Comparison of ENCODE assay signal across 1 cellular context in genomic region chr6:131949909-131950766, GRCh38.
TF ChIP-seq lines count a peak whose summit lies in the region.

No MANE protein-coding gene starts in this region.

TF ChIP-seq in HepG2, 621 proteins besides CTCF, POLR2A, EP300 and RAD21 (continued from another document and continues in another):
- TF ChIP-seq CERS6 (CRISPR knock-in tag; IDR thresholded peaks at IDR 0.05) (peak; percentile 72; the same call in 1 of the 2 replicates), ZMYM4 (CRISPR knock-in tag; IDR thresholded peaks at IDR 0.05) (peak; percentile 68), ZBTB1 (CRISPR knock-in tag; IDR thresholded peaks at IDR 0.05; ENCODE audit: borderline replicate concordance) (peak; percentile 21; the same call in 1 of the 2 replicates), ZKSCAN8 (CRISPR knock-in tag; IDR thresholded peaks at IDR 0.05; ENCODE audit: borderline replicate concordance) (0 out of 2 replicates have a peak, but pooled peaks have one; percentile 61), SMAD1 (CRISPR knock-in tag; IDR thresholded peaks at IDR 0.05; ENCODE audit: borderline replicate concordance, low read depth) (peak; percentile 67; the same call in 1 of the 2 replicates), ZBTB46 (CRISPR knock-in tag; IDR thresholded peaks at IDR 0.05; ENCODE audit: borderline replicate concordance) (0 out of 2 replicates have a peak, but pooled peaks have one; percentile 26), MLLT10 (CRISPR knock-in tag; IDR thresholded peaks at IDR 0.05) (peak; percentile 94), TP53 (CRISPR knock-in tag; conservative IDR thresholded peaks at IDR 0.05) (no peak), ZNF577 (CRISPR knock-in tag; IDR thresholded peaks at IDR 0.05; ENCODE audit: borderline replicate concordance, low read depth) (no peak; the same call in 1 of the 2 replicates), ZNF773 (CRISPR knock-in tag; IDR thresholded peaks at IDR 0.05; ENCODE audit: borderline replicate concordance) (peak; percentile 80; the same call in 1 of the 2 replicates), MBD4 (IDR thresholded peaks at IDR 0.05; ENCODE audit: borderline replicate concordance, low read length) (peak; percentile 81; the same call in 1 of the 2 replicates), RCOR2 (CRISPR knock-in tag; IDR thresholded peaks at IDR 0.05) (no peak), USF2 (IDR thresholded peaks at IDR 0.05; ENCODE audit: low read depth, low read length) (no peak), USF2 (CRISPR knock-in tag; IDR thresholded peaks at IDR 0.05; ENCODE audit: borderline replicate concordance) (no peak; the same call in 1 of the 2 replicates), PBX2 (CRISPR knock-in tag; IDR thresholded peaks at IDR 0.05) (no peak), ZNF768 (CRISPR knock-in tag; IDR thresholded peaks at IDR 0.05) (no peak; the same call in 1 of the 2 replicates), NCOA5 (CRISPR knock-in tag; IDR thresholded peaks at IDR 0.05) (peak; percentile 79; the same call in 1 of the 2 replicates), ZNF737 (CRISPR knock-in tag; IDR thresholded peaks at IDR 0.05; ENCODE audit: borderline replicate concordance) (no peak; the same call in 1 of the 2 replicates), HHEX (CRISPR knock-in tag; IDR thresholded peaks at IDR 0.05) (no peak), RFX3 (CRISPR knock-in tag; IDR thresholded peaks at IDR 0.05) (peak; percentile 46; the same call in 1 of the 2 replicates), TCF7 (IDR thresholded peaks at IDR 0.05; ENCODE audit: low read depth) (no peak), ZNF207 (IDR thresholded peaks at IDR 0.05; ENCODE audit: borderline replicate concordance) (no peak), NPAS2 (CRISPR knock-in tag; IDR thresholded peaks at IDR 0.05; ENCODE audit: borderline replicate concordance) (no peak), ZNF20 (CRISPR knock-in tag; IDR thresholded peaks at IDR 0.05) (no peak), ATF7 (IDR thresholded peaks at IDR 0.05) (no peak), ATF7 (CRISPR knock-in tag; IDR thresholded peaks at IDR 0.05) (peak; percentile 72; the same call in 1 of the 2 replicates), ZNF557 (CRISPR knock-in tag; IDR thresholded peaks at IDR 0.05) (peak; percentile 72), JARID2 (CRISPR knock-in tag; IDR thresholded peaks at IDR 0.05; ENCODE audit: insufficient replicate concordance) (no peak), ZNF512 (CRISPR knock-in tag; IDR thresholded peaks at IDR 0.05) (peak; percentile 76; the same call in 1 of the 2 replicates), MTA3 (CRISPR knock-in tag; IDR thresholded peaks at IDR 0.05) (no peak), IRX3 (CRISPR knock-in tag; IDR thresholded peaks at IDR 0.05; ENCODE audit: borderline replicate concordance, low read depth) (no peak), E2F2 (CRISPR knock-in tag; IDR thresholded peaks at IDR 0.05; ENCODE audit: borderline replicate concordance) (peak; percentile 74; the same call in 1 of the 2 replicates), SPEN (CRISPR knock-in tag; IDR thresholded peaks at IDR 0.05; ENCODE audit: low read depth) (peak; percentile 14; the same call in 1 of the 2 replicates), JUNB (CRISPR knock-in tag; IDR thresholded peaks at IDR 0.05; ENCODE audit: borderline replicate concordance) (no peak), HIVEP1 (CRISPR knock-in tag; IDR thresholded peaks at IDR 0.05) (peak; percentile 84), BRF2 (CRISPR knock-in tag; IDR thresholded peaks at IDR 0.05) (no peak; the same call in 1 of the 2 replicates), ZNF543 (CRISPR knock-in tag; IDR thresholded peaks at IDR 0.05) (no peak; the same call in 1 of the 2 replicates), PHF5A (CRISPR knock-in tag; IDR thresholded peaks at IDR 0.05; ENCODE audit: low read depth, unreplicated experiment) (peak; percentile 42), MED1 (CRISPR knock-in tag; IDR thresholded peaks at IDR 0.05) (peak; percentile 78), PCBP2 (optimal IDR thresholded peaks at IDR 0.05; ENCODE audit: low read depth, low read length, poor library complexity, severe bottlenecking) (no peak), ZNF777 (CRISPR knock-in tag; IDR thresholded peaks at IDR 0.05) (no peak; the same call in 1 of the 2 replicates)
- TF ChIP-seq, protein P1, sequence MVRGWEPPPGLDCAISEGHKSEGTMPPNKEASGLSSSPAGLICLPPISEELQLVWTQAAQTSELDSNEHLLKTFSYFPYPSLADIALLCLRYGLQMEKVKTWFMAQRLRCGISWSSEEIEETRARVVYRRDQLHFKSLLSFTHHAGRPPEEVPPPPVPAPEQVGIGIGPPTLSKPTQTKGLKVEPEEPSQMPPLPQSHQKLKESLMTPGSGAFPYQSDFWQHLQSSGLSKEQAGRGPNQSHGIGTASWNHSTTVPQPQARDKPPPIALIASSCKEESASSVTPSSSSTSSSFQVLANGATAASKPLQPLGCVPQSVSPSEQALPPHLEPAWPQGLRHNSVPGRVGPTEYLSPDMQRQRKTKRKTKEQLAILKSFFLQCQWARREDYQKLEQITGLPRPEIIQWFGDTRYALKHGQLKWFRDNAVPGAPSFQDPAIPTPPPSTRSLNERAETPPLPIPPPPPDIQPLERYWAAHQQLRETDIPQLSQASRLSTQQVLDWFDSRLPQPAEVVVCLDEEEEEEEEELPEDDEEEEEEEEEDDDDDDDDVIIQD (CRISPR knock-in tag; IDR thresholded peaks at IDR 0.05; ENCODE audit: low read depth): no peak
- TF ChIP-seq, protein P2, sequence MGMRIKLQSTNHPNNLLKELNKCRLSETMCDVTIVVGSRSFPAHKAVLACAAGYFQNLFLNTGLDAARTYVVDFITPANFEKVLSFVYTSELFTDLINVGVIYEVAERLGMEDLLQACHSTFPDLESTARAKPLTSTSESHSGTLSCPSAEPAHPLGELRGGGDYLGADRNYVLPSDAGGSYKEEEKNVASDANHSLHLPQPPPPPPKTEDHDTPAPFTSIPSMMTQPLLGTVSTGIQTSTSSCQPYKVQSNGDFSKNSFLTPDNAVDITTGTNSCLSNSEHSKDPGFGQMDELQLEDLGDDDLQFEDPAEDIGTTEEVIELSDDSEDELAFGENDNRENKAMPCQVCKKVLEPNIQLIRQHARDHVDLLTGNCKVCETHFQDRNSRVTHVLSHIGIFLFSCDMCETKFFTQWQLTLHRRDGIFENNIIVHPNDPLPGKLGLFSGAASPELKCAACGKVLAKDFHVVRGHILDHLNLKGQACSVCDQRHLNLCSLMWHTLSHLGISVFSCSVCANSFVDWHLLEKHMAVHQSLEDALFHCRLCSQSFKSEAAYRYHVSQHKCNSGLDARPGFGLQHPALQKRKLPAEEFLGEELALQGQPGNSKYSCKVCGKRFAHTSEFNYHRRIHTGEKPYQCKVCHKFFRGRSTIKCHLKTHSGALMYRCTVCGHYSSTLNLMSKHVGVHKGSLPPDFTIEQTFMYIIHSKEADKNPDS (CRISPR knock-in tag; IDR thresholded peaks at IDR 0.05): peak; percentile 85; the same call in 1 of the 2 replicates
- TF ChIP-seq, protein P3, sequence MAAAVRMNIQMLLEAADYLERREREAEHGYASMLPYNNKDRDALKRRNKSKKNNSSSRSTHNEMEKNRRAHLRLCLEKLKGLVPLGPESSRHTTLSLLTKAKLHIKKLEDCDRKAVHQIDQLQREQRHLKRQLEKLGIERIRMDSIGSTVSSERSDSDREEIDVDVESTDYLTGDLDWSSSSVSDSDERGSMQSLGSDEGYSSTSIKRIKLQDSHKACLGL (CRISPR knock-in tag; IDR thresholded peaks at IDR 0.05): peak; percentile 64; the same call in 1 of the 2 replicates
- TF ChIP-seq, protein P4, sequence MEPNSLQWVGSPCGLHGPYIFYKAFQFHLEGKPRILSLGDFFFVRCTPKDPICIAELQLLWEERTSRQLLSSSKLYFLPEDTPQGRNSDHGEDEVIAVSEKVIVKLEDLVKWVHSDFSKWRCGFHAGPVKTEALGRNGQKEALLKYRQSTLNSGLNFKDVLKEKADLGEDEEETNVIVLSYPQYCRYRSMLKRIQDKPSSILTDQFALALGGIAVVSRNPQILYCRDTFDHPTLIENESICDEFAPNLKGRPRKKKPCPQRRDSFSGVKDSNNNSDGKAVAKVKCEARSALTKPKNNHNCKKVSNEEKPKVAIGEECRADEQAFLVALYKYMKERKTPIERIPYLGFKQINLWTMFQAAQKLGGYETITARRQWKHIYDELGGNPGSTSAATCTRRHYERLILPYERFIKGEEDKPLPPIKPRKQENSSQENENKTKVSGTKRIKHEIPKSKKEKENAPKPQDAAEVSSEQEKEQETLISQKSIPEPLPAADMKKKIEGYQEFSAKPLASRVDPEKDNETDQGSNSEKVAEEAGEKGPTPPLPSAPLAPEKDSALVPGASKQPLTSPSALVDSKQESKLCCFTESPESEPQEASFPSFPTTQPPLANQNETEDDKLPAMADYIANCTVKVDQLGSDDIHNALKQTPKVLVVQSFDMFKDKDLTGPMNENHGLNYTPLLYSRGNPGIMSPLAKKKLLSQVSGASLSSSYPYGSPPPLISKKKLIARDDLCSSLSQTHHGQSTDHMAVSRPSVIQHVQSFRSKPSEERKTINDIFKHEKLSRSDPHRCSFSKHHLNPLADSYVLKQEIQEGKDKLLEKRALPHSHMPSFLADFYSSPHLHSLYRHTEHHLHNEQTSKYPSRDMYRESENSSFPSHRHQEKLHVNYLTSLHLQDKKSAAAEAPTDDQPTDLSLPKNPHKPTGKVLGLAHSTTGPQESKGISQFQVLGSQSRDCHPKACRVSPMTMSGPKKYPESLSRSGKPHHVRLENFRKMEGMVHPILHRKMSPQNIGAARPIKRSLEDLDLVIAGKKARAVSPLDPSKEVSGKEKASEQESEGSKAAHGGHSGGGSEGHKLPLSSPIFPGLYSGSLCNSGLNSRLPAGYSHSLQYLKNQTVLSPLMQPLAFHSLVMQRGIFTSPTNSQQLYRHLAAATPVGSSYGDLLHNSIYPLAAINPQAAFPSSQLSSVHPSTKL (CRISPR knock-in tag; IDR thresholded peaks at IDR 0.05): peak; percentile 22
